In genomic region chr15:52436971-52437370, GRCh38 we compare ENCODE assay signal across 15 cellular contexts.
DNase-seq lines count a peak whose midpoint lies in the region; ATAC-seq and TF ChIP-seq lines count a peak whose summit lies in the region.
"Had no signal": no experiment of that assay in that cellular context is flagged by ENCODE, and none has a peak within 500 bp of the region (broad histone marks: within the 10 kb centered on the region; RNA-seq: fewer than 3 reads in every experiment).

No MANE protein-coding gene starts in this region.

- H3K27me3 ChIP-seq in MG63 = no peaks in the 10 kb centered on the region
- no peaks in the 10 kb centered on the region for H3K27me3 ChIP-seq in neutrophil

- intact Hi-C loops in left colon (cut with DNase I, micrococcal nuclease) = no loop called here

- DNase-seq in MG63 (peak; percentile 9), amniotic epithelial cell (ENCODE audit: low read depth) (peak; percentile 66), left colon (no peak), amygdala (lab: John Stamatoyannopoulos, UW) (no peak), KG1 (lab: John Stamatoyannopoulos, UW) (no peak), SHP77 (lab: John Stamatoyannopoulos, UW) (no peak)
- DNase-seq: Calu3; CD4-positive, CD25-positive, alpha-beta regulatory T cell; DMS79; GF-D8; KBM-7; NCI-H1092; NCI-H2081 treated with DMSO at 0.1 percent for 48 hours; NCI-H510A treated with DMSO at 0.1 percent for 48 hours had no signal

- H3K4me3 ChIP-seq in MG63 (no peak overlapping the region), neutrophil (ENCODE audit: low read depth in 1 of 2, low read length in 1 of 2) (peak overlapping the region in 1 of 2 experiments; percentile 43)

- H3K4me1 ChIP-seq in neutrophil (ENCODE audit: control insufficient read depth in 1 of 2, insufficient read depth in 1 of 2, low read depth in 1 of 2, low read length in 1 of 2) = peaks cover 30 to 56% of the 10 kb centered on the region in 2 experiments

- H3K36me3 ChIP-seq in MG63 (no peaks in the 10 kb centered on the region), neutrophil (no peaks in the 10 kb centered on the region)

- ATAC-seq in left colon = no peak

- H3K27ac ChIP-seq in neutrophil = peak overlapping the region; percentile 89

- H3K9me3 ChIP-seq in MG63 (no peaks in the 10 kb centered on the region), neutrophil (no peaks in the 10 kb centered on the region)

- TF ChIP-seq CTCF in neutrophil (IDR thresholded peaks at IDR 0.05) = no peak

Comparison
In these comparisons a context has a peak if more than half of its experiments do, and no peak if none do; other contexts are left out.
1. DNase-seq: peak in MG63 (single experiment) and amniotic epithelial cell (single experiment); none in left colon (0 of 2), amygdala (0 of 56), KG1 (single experiment) and SHP77 (0 of 2).